9 cellular contexts compared by ENCODE assay signal in genomic region chr16:82651921-82652601, GRCh38. TPM values are rescaled to one million over a fixed set of nuclear protein-coding genes. Genes with fewer than 3 reads are reported as not detected.
A peak's percentile ranks its signal among the peaks of the same experiment; 100 is the strongest.
DNase-seq lines count a peak whose midpoint lies in the region; ATAC-seq and TF ChIP-seq lines count a peak whose summit lies in the region.
"Had no signal": no experiment of that assay in that cellular context is flagged by ENCODE, and none has a peak within 500 bp of the region (broad histone marks: within the 10 kb centered on the region; RNA-seq: fewer than 3 reads in every experiment).

No MANE protein-coding gene starts in this region.

- TF ChIP-seq CTCF in heart left ventricle (IDR thresholded peaks at IDR 0.05) (no peak), endothelial cell (IDR thresholded peaks at IDR 0.05; ENCODE audit: unreplicated experiment) (no peak), prostate gland (IDR thresholded peaks at IDR 0.05) (no peak)

- peak overlapping the region; percentile 51 for H3K4me3 Mint-ChIP-seq in stimulated activated naive CD8-positive, alpha-beta T cell treated with anti-CD3 and anti-CD28 coated beads, Interleukin-15, Interleukin-2, amounts not matched to agents 100 ng/mL and 50 ng/mL, for 24 hours
- H3K4me3 Mint-ChIP-seq in endothelial cell (ENCODE audit: unreplicated experiment), result no peak overlapping the region

- peaks cover 72% of the 10 kb centered on the region for H3K4me1 Mint-ChIP-seq in stimulated activated naive CD8-positive, alpha-beta T cell treated with anti-CD3 and anti-CD28 coated beads, Interleukin-15, Interleukin-2, amounts not matched to agents 100 ng/mL and 50 ng/mL, for 24 hours (ENCODE audit: low read depth)
- H3K4me1 Mint-ChIP-seq in endothelial cell (ENCODE audit: unreplicated experiment), result peaks cover 8% of the 10 kb centered on the region

- peak overlapping the region; percentile 91 for H3K27ac Mint-ChIP-seq in stimulated activated naive CD8-positive, alpha-beta T cell treated with anti-CD3 and anti-CD28 coated beads, Interleukin-15, Interleukin-2, amounts not matched to agents 100 ng/mL and 50 ng/mL, for 24 hours
- no peak overlapping the region for H3K27ac Mint-ChIP-seq in endothelial cell (ENCODE audit: unreplicated experiment)

- intact Hi-C loops in heart left ventricle (cut with DNase I), result loop anchor here in 2 of 10 donors (5.0 kb wide), 1 partner anchor 50 kb away; no protein-coding TSS in a partner anchor
- intact Hi-C loops in cardiac septum (cut with DNase I), result loop anchor here (5.0 kb wide), 1 partner anchor 50 kb away; no protein-coding TSS in a partner anchor
- intact Hi-C loops in prostate gland (cut with DNase I), result no loop called here

- no peaks in the 10 kb centered on the region for H3K36me3 Mint-ChIP-seq in stimulated activated naive CD8-positive, alpha-beta T cell treated with anti-CD3 and anti-CD28 coated beads, Interleukin-15, Interleukin-2, amounts not matched to agents 100 ng/mL and 50 ng/mL, for 24 hours (ENCODE audit: low read depth)
- no peaks in the 10 kb centered on the region for H3K36me3 Mint-ChIP-seq in endothelial cell (ENCODE audit: low read depth, unreplicated experiment)

- H3K9me3 ChIP-seq in heart left ventricle (no peaks in the 10 kb centered on the region), prostate gland (no peaks in the 10 kb centered on the region)

- DNase-seq in heart left ventricle, result no peak
- no peak for DNase-seq in cardiac septum (ENCODE audit: low spot score)
- DNase-seq in SW480 (ENCODE audit: low spot score), result peak; percentile 89
- DNase-seq in ACHN, result no peak
- DNase-seq in endothelial cell (ENCODE audit: low spot score), result no peak
- DNase-seq in prostate gland (ENCODE audit: low spot score), result no peak

- H3K4me3 ChIP-seq in heart left ventricle, result peak overlapping the region in 7 of 12 donors; percentile 0 to 28 (median 2)
- no peak overlapping the region for H3K4me3 ChIP-seq in prostate gland

- in situ Hi-C loops in ACHN (cut with HindIII; ENCODE audit: low pct_ligation_motif_present, low pct_unique_long_range_greater_than_20kb, low sequenced_read_pairs), result no loop called here

- H3K27me3 Mint-ChIP-seq in stimulated activated naive CD8-positive, alpha-beta T cell treated with anti-CD3 and anti-CD28 coated beads, Interleukin-15, Interleukin-2, amounts not matched to agents 100 ng/mL and 50 ng/mL, for 24 hours, result no peaks in the 10 kb centered on the region
- H3K27me3 Mint-ChIP-seq in endothelial cell (ENCODE audit: unreplicated experiment), result peaks cover 3% of the 10 kb centered on the region

- H3K9me3 Mint-ChIP-seq in stimulated activated naive CD8-positive, alpha-beta T cell treated with anti-CD3 and anti-CD28 coated beads, Interleukin-15, Interleukin-2, amounts not matched to agents 100 ng/mL and 50 ng/mL, for 24 hours, result no peaks in the 10 kb centered on the region
- no peaks in the 10 kb centered on the region for H3K9me3 Mint-ChIP-seq in endothelial cell (ENCODE audit: unreplicated experiment)

- WGBS in heart left ventricle, 4 donors, result 50 to 64% (median 57%) methylated on average over 7 of the region's 7 CpGs
- 82% methylated on average over 7 of the region's 7 CpGs for WGBS in prostate gland

- peak overlapping the region in 8 of 12 donors; percentile 0 to 81 (median 31) for H3K27ac ChIP-seq in heart left ventricle
- H3K27ac ChIP-seq in prostate gland, result no peak overlapping the region

- peak in 1 of 4 donors; percentile 44 for ATAC-seq in heart left ventricle
- peak; percentile 48 for ATAC-seq in HG03045 (IDR thresholded peaks at IDR 0.05; ENCODE audit: unreplicated experiment)
- ATAC-seq: Panc1 had no signal

- H3K36me3 ChIP-seq in heart left ventricle, result no peaks in the 10 kb centered on the region
- H3K36me3 ChIP-seq in prostate gland, result no peaks in the 10 kb centered on the region

- H3K27me3 ChIP-seq in heart left ventricle, result no peaks in the 10 kb centered on the region
- no peaks in the 10 kb centered on the region for H3K27me3 ChIP-seq in prostate gland (replicated peaks; ENCODE audit: insufficient read depth)

- H3K4me1 ChIP-seq in heart left ventricle, result peaks cover 6 to 65% (median 43%) of the 10 kb centered on the region in 12 donors
- no peaks in the 10 kb centered on the region for H3K4me1 ChIP-seq in prostate gland (replicated peaks)

- TF ChIP-seq POLR2A in heart left ventricle (IDR thresholded peaks at IDR 0.05) (no peak), prostate gland (IDR thresholded peaks at IDR 0.05) (no peak)

RNA-seq across cellular contexts. Expression of gene CDH13, which starts 25.3 kb away (rescaled TPM):
- total RNA-seq in heart left ventricle (100 to 1,000 TPM; 101 to 172 (median 139) TPM), cardiac septum (108 TPM), endothelial cell (ENCODE audit: unreplicated experiment) (2.3 TPM), prostate gland (10 to 100 TPM; 20.6 to 23.0 TPM)
- 10 to 100 TPM; 15.0 to 99.4 TPM for polyA plus RNA-seq in heart left ventricle

Comparison
In these comparisons a context has a peak if more than half of its experiments do, and no peak if none do; other contexts are left out.
1. H3K27ac ChIP-seq: peak in heart left ventricle (8 of 12); none in prostate gland (0 of 2).
2. H3K4me3 ChIP-seq: peak in heart left ventricle (7 of 12); none in prostate gland (0 of 2).